7 cellular contexts compared by ENCODE assay signal in the genomic region with DNA sequence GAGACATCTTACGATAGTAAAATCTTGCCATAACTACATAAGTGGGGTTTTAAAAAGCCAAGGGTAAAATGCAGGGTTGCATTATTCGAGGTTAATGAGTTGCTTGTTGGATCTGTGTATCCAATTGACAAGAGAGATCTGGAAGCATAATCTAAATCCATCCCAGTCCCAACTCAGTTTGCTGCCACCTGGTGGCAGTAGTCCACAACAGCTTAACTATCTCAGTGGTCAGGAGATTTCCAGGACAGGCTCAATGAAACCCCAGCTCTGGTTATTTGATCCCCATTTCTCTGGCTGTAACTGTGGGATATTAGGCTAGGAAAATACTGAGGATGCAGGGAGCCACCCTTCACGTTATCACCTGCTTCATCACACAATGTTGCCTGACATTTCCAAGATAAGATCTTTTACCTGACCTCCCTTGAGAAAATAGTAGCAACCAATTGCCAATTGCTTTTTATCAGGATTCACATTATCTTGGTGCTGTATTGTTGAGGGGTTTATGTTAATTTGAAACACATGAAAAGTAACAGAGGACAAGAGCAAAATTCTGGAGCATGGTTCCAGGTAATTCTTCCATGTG.
DNase-seq lines count a peak whose midpoint lies in the region; ATAC-seq, FAIRE-seq and TF ChIP-seq lines count a peak whose summit lies in the region.

No MANE protein-coding gene starts in this region.

- H3K27ac Mint-ChIP-seq in activated CD4-positive, alpha-beta memory T cell treated with anti-CD3 and anti-CD28 coated beads, Interleukin-2, amount 10 ng/mL, durations not matched to agents 7 days and 5 days: no peak overlapping the region
- no peak overlapping the region for H3K27ac Mint-ChIP-seq in mesothelial cell of epicardium

- CTCF ChIA-PET in activated CD4-positive, alpha-beta memory T cell treated with anti-CD3 and anti-CD28 coated beads, Interleukin-2, amount 10 ng/mL, durations not matched to agents 7 days and 5 days (lab: Charles Lee): interaction anchor here (0.6 to 4.9 kb wide), 11 partner anchors 9 to 116 kb away, joined by 3 to 52 read pairs (median 3); no protein-coding TSS in a partner anchor

- H3K4me1 Mint-ChIP-seq in activated CD4-positive, alpha-beta memory T cell treated with anti-CD3 and anti-CD28 coated beads, Interleukin-2, amount 10 ng/mL, durations not matched to agents 7 days and 5 days: peaks cover 54% of the 10 kb centered on the region
- H3K4me1 Mint-ChIP-seq in mesothelial cell of epicardium: peaks cover 8% of the 10 kb centered on the region

- no peak overlapping the region for H3K4me3 ChIP-seq in GM06990 (replicated peaks; ENCODE audit: low read depth, low read length)

- H3K36me3 Mint-ChIP-seq in activated CD4-positive, alpha-beta memory T cell treated with anti-CD3 and anti-CD28 coated beads, Interleukin-2, amount 10 ng/mL, durations not matched to agents 7 days and 5 days (ENCODE audit: low read depth): peaks cover 6% of the 10 kb centered on the region
- H3K36me3 Mint-ChIP-seq in mesothelial cell of epicardium: no peaks in the 10 kb centered on the region

- TF ChIP-seq CTCF in GM06990 (IDR thresholded peaks at IDR 0.05; ENCODE audit: insufficient read depth, low read length, poor library complexity, severe bottlenecking) (peak; percentile 78), mesothelial cell of epicardium (IDR thresholded peaks at IDR 0.05; ENCODE audit: unreplicated experiment) (peak; percentile 81)

- peak; percentile 46 for ATAC-seq in HG02798 (IDR thresholded peaks at IDR 0.05; ENCODE audit: poor library complexity, unreplicated experiment)

- H3K4me3 Mint-ChIP-seq in activated CD4-positive, alpha-beta memory T cell treated with anti-CD3 and anti-CD28 coated beads, Interleukin-2, amount 10 ng/mL, durations not matched to agents 7 days and 5 days: no peak overlapping the region
- no peak overlapping the region for H3K4me3 Mint-ChIP-seq in mesothelial cell of epicardium

- H3K9me3 Mint-ChIP-seq in activated CD4-positive, alpha-beta memory T cell treated with anti-CD3 and anti-CD28 coated beads, Interleukin-2, amount 10 ng/mL, durations not matched to agents 7 days and 5 days: peaks cover 4% of the 10 kb centered on the region
- peaks cover 3% of the 10 kb centered on the region for H3K9me3 Mint-ChIP-seq in mesothelial cell of epicardium

- H3K27me3 ChIP-seq in GM06990 (replicated peaks; ENCODE audit: control insufficient read depth, insufficient read depth, low read length): no peaks in the 10 kb centered on the region

- peak; percentile 35 for FAIRE-seq in endometrium (lab: Jason Lieb, UNC)

- POLR2A ChIA-PET in activated CD4-positive, alpha-beta memory T cell treated with anti-CD3 and anti-CD28 coated beads, Interleukin-2, amount 10 ng/mL, durations not matched to agents 7 days and 5 days (lab: Charles Lee): interaction anchor here (1.4 to 3.3 kb wide), 3 partner anchors 10 to 61 kb away, joined by 3 to 22 read pairs (median 4); no protein-coding TSS in a partner anchor

- DNase-seq in GM06990 (ENCODE audit: extremely low read depth, insufficient read length) (no peak), NCI-H460 (ENCODE audit: extremely low read depth, low read depth) (peak; percentile 64), mesothelial cell of epicardium (ENCODE audit: low spot score in 2 of 2, unreplicated experiment in 2 of 2) (peak; percentile 42 to 68)
- DNase-seq in activated CD4-positive, alpha-beta memory T cell treated with anti-CD3 and anti-CD28 coated beads, Interleukin-2, amount 10 ng/mL, durations not matched to agents 7 days and 5 days: peak; percentile 59
- DNase-seq in stimulated activated CD8-positive, alpha-beta memory T cell treated with anti-CD3 and anti-CD28 coated beads, Interleukin-7, amount 100 ng/mL, for 1 hour (ENCODE audit: low read depth in 2 of 2): peak; percentile 20 to 37

- no peaks in the 10 kb centered on the region for H3K27me3 Mint-ChIP-seq in activated CD4-positive, alpha-beta memory T cell treated with anti-CD3 and anti-CD28 coated beads, Interleukin-2, amount 10 ng/mL, durations not matched to agents 7 days and 5 days
- H3K27me3 Mint-ChIP-seq in mesothelial cell of epicardium (ENCODE audit: low read depth): no peaks in the 10 kb centered on the region

- H3K36me3 ChIP-seq in GM06990 (ENCODE audit: control insufficient read depth, insufficient read depth, low read length): no peaks in the 10 kb centered on the region
